Comparison of ENCODE assay signal across 9 cellular contexts in genomic region chrX:150366951-150367545, GRCh38. TPM values are rescaled to one million over a fixed set of nuclear protein-coding genes. Genes with fewer than 3 reads are reported as not detected.
DNase-seq lines count a peak whose midpoint lies in the region; ATAC-seq, FAIRE-seq and TF ChIP-seq lines count a peak whose summit lies in the region.
"Had no signal": no experiment of that assay in that cellular context is flagged by ENCODE, and none has a peak within 500 bp of the region (broad histone marks: within the 10 kb centered on the region; RNA-seq: fewer than 3 reads in every experiment).

No MANE protein-coding gene starts in this region.

- peaks cover 20% of the 10 kb centered on the region for H3K4me1 Mint-ChIP-seq in nephron progenitor cell

- no peaks in the 10 kb centered on the region for H3K79me1 ChIP-seq in H1 (ENCODE audit: low read depth, low read length)

- peak overlapping the region; percentile 79 for H3K4me3 Mint-ChIP-seq in nephron progenitor cell

- H3K4me3 ChIP-seq in AG09309 (ENCODE audit: control insufficient read depth, low read depth, low read length) = peak overlapping the region; percentile 67
- H3K4me3 ChIP-seq in HUES6 (ENCODE audit: low read depth, low read length) = peak overlapping the region; percentile 78
- peak overlapping the region in 1 of 4 experiments; percentile 66; a peak in 2 of 8 replicates for H3K4me3 ChIP-seq in H1 (ENCODE audit: extremely low read depth in 1 of 4, insufficient read depth in 2 of 4, low read depth in 3 of 4, low read length in 4 of 4)
- H3K4me3 ChIP-seq: K562 had no signal

- H3K9ac ChIP-seq in HUES6 (ENCODE audit: low read length) (no peak overlapping the region), H1 (replicated peaks in 1 of 4; ENCODE audit: extremely low read depth in 1 of 4, low read depth in 3 of 4, low read length in 3 of 4) (no peak overlapping the region)

- peaks cover 34% of the 10 kb centered on the region for H3K27me3 Mint-ChIP-seq in nephron progenitor cell (ENCODE audit: low read depth, poor library complexity)

- no peak overlapping the region for H4K91ac ChIP-seq in H1 (replicated peaks; ENCODE audit: insufficient read length, low read length)

- no peak overlapping the region for H3K27ac Mint-ChIP-seq in nephron progenitor cell

- H3K4ac ChIP-seq in H1 (replicated peaks; ENCODE audit: insufficient read length, low read depth, low read length) = no peak overlapping the region

- POLR2A ChIA-PET in H1 (lab: Charles Lee; ENCODE audit: partially characterized antibody) = no interaction called here

- no peak overlapping the region for H2BK120ac ChIP-seq in H1 (replicated peaks; ENCODE audit: low read depth, low read length)

- no peak for TF ChIP-seq EP300 in H1 (IDR thresholded peaks at IDR 0.05; ENCODE audit: borderline replicate concordance in 1 of 2, low read depth in 2 of 2, low read length in 2 of 2)

- H3K4me1 ChIP-seq in HUES6 (ENCODE audit: control insufficient read depth, insufficient read depth, low read length) (peaks cover 15% of the 10 kb centered on the region), H1 (replicated peaks in 1 of 4; ENCODE audit: control insufficient read depth in 3 of 4, insufficient read depth in 4 of 4, low read length in 3 of 4) (peaks cover 0 to 6% (median under 1%) of the 10 kb centered on the region in 4 experiments; a peak in 3 of 7 replicates)

- H3K36me3 Mint-ChIP-seq in nephron progenitor cell (ENCODE audit: low read depth) = no peaks in the 10 kb centered on the region

- peaks cover 13% of the 10 kb centered on the region; the same call in 1 of the 2 replicates for H3K23me2 ChIP-seq in H1 (ENCODE audit: low read depth, low read length)

- TF ChIP-seq CTCF in AG09309 (IDR thresholded peaks at IDR 0.05; ENCODE audit: control insufficient read depth, insufficient read depth, low read depth, low read length, missing control alignments) = no peak
- TF ChIP-seq CTCF in H1 (IDR thresholded peaks at IDR 0.05; ENCODE audit: control extremely low read depth in 1 of 3, insufficient read depth in 1 of 3, low read depth in 1 of 3, low read length in 3 of 3) = no peak
- no peak for TF ChIP-seq CTCF in nephron progenitor cell (IDR thresholded peaks at IDR 0.05)

- H3K27ac ChIP-seq in HUES6 (ENCODE audit: low read depth, low read length) (no peak overlapping the region), H1 (ENCODE audit: low read depth, low read length) (no peak overlapping the region)

- no peak overlapping the region for H2AFZ ChIP-seq in H1 (ENCODE audit: low read length)

- ATAC-seq in GM19328 (IDR thresholded peaks at IDR 0.05; ENCODE audit: unreplicated experiment) = no peak
- ATAC-seq in HG02623 (IDR thresholded peaks at IDR 0.05; ENCODE audit: unreplicated experiment) = no peak

- no peak for TF ChIP-seq RAD21 in H1 (IDR thresholded peaks at IDR 0.05 in 1 of 2, conservative IDR thresholded peaks at IDR 0.05 in 1 of 2; ENCODE audit: low read depth in 2 of 2, low read length in 2 of 2)

- H2BK12ac ChIP-seq in H1 (ENCODE audit: low read depth, low read length) = no peak overlapping the region

- H3K79me2 ChIP-seq in H1 (ENCODE audit: control insufficient read depth in 1 of 2, insufficient read depth in 2 of 2, low read length in 2 of 2) = no peaks in the 10 kb centered on the region

- CTCF ChIA-PET in H1 (lab: Charles Lee; ENCODE audit: partially characterized antibody) = interaction anchor here (0.6 to 2.0 kb wide), 5 partner anchors 11 to 247 kb away, joined by 3 to 5 read pairs (median 3); no protein-coding TSS in a partner anchor

- no peaks in the 10 kb centered on the region for H3K9me3 ChIP-seq in HUES6 (ENCODE audit: control insufficient read depth, insufficient read depth, low read depth, low read length)
- H3K9me3 ChIP-seq in H1 (ENCODE audit: insufficient read depth in 2 of 2, low read depth in 1 of 2, low read length in 1 of 2) = no peaks in the 10 kb centered on the region

- no peak overlapping the region for H2AK5ac ChIP-seq in H1 (ENCODE audit: low read depth, low read length)

- no peaks in the 10 kb centered on the region for H4K20me1 ChIP-seq in H1 (replicated peaks in 1 of 2; ENCODE audit: control insufficient read depth in 1 of 2, insufficient read depth in 2 of 2, low read length in 2 of 2)

- no peak for FAIRE-seq in H1 (lab: Jason Lieb, UNC)
- FAIRE-seq: K562 had no signal

- no peak overlapping the region for H3K23ac ChIP-seq in H1 (ENCODE audit: insufficient read length)

- TF ChIP-seq POLR2A in H1 (IDR thresholded peaks at IDR 0.05; ENCODE audit: control extremely low read depth in 1 of 2, low read depth in 2 of 2, low read length in 2 of 2) = no peak

- DNase-seq in AG09309 (ENCODE audit: low read depth) = no peak
- DNase-seq in H1 (ENCODE audit: low read depth in 1 of 2, low spot score in 2 of 2) = no peak
- no peak for DNase-seq in nephron progenitor cell
- no peak for DNase-seq in foreskin melanocyte
- no peak for DNase-seq in hypothalamus (lab: John Stamatoyannopoulos, UW)

- H3K4me2 ChIP-seq in H1 (ENCODE audit: insufficient read depth in 1 of 2, low read depth in 2 of 2, low read length in 2 of 2) = peak overlapping the region; percentile 82 to 95

- no peak overlapping the region for H4K5ac ChIP-seq in H1 (ENCODE audit: insufficient read length, low read depth, low read length)

- H2BK15ac ChIP-seq in H1 (ENCODE audit: low read length) = no peak overlapping the region

- H4K8ac ChIP-seq in H1 (ENCODE audit: extremely low read depth, insufficient read depth, low read length) = no peak overlapping the region

- 23% methylated on average over 5 of the region's 5 CpGs; no CpG with 5 or more reads in 1 of the 2 experiments for WGBS in H1 (ENCODE audit: extremely low coverage in 1 of 2, insufficient coverage in 1 of 2, insufficient read length in 1 of 2, insufficient replicate concordance in 2 of 2, low coverage in 1 of 2, low lambda C conversion rate in 2 of 2, missing lambda C conversion rate in 1 of 2), 2 experiments

- H3K14ac ChIP-seq in H1 (ENCODE audit: insufficient read length) = no peak overlapping the region

- H3K36me3 ChIP-seq in HUES6 (ENCODE audit: control insufficient read depth, insufficient read depth, low read length) (no peaks in the 10 kb centered on the region), H1 (ENCODE audit: control insufficient read depth in 2 of 4, insufficient read depth in 4 of 4, low read length in 3 of 4) (no peaks in the 10 kb centered on the region)

- no peak overlapping the region for H3K18ac ChIP-seq in H1 (ENCODE audit: extremely low read depth, low read length)

- H3K9me3 Mint-ChIP-seq in nephron progenitor cell = peaks cover 47% of the 10 kb centered on the region

- H3K27me3 ChIP-seq in HUES6 (ENCODE audit: control insufficient read depth, insufficient read depth, low read length) = peaks cover 60% of the 10 kb centered on the region
- H3K27me3 ChIP-seq in H1 (replicated peaks in 1 of 4; ENCODE audit: control insufficient read depth in 3 of 4, extremely low read depth in 1 of 4, insufficient read depth in 3 of 4, low read length in 3 of 4) = peaks cover 24 to 46% (median 39%) of the 10 kb centered on the region in 4 experiments

- H2BK5ac ChIP-seq in H1 (ENCODE audit: low read depth, low read length) = no peak overlapping the region

- H3K56ac ChIP-seq in H1 (replicated peaks; ENCODE audit: insufficient read length, low read depth, low read length) = no peak overlapping the region

- no peak overlapping the region for H2BK20ac ChIP-seq in H1 (ENCODE audit: low read length)

TF ChIP-seq in H1, 55 proteins besides CTCF, POLR2A, EP300 and RAD21 (continues in another document):
- TF ChIP-seq EGR1 (IDR thresholded peaks at IDR 0.05; ENCODE audit: borderline replicate concordance, low read depth, low read length) = no peak

RNA-seq across cellular contexts. Expression of gene MAMLD1, which starts 3.9 kb away (rescaled TPM):
- 0.09 and 0.11 TPM in 2 replicates for total RNA-seq in H1 (2021; fragmentation: NEBNext Ultra II Directional; extraction: Animal tissue kit (Norgen Biotek cat#: 25700))
- 0.20 and 0.26 TPM in 2 replicates for polyA plus RNA-seq in H1 (2011; rRNA removed)
- 0.21 TPM for polyA plus RNA-seq in H1 (2011; cell fraction: cytosol; rRNA removed)
- 0.37 TPM for polyA plus RNA-seq in H1 (2011; cell fraction: nucleus; rRNA removed)
- 0.15 to 0.21 TPM (median 0.16 TPM) in 4 replicates for polyA plus RNA-seq in H1 (2012, experiment 1 of 2)
- polyA plus RNA-seq in H1 (2012, experiment 2 of 2) = 0.13 TPM
- 0.10 TPM for polyA plus RNA-seq in H1 (2013, experiment 1 of 2)
- 0.07 TPM for polyA plus RNA-seq in H1 (2013, experiment 2 of 2)
- 0.20 and 0.38 TPM in 2 replicates for polyA minus RNA-seq in H1 (2011; rRNA and poly(A)+ RNA removed)
- polyA minus RNA-seq in H1 (2011; cell fraction: cytosol; rRNA and poly(A)+ RNA removed) = not detected
- polyA minus RNA-seq in H1 (2011; cell fraction: nucleus; rRNA and poly(A)+ RNA removed) = 0.90 TPM
